ENCODE assay signal across 19 cellular contexts in genomic region chr21:45055861-45056260, GRCh38. TPM values are rescaled to one million over a fixed set of nuclear protein-coding genes. Genes with fewer than 3 reads are reported as not detected.
DNase-seq lines count a peak whose midpoint lies in the region; ATAC-seq and TF ChIP-seq lines count a peak whose summit lies in the region.
"Had no signal": no experiment of that assay in that cellular context is flagged by ENCODE, and none has a peak within 500 bp of the region (broad histone marks: within the 10 kb centered on the region; RNA-seq: fewer than 3 reads in every experiment).

No MANE protein-coding gene starts in this region.

- intact Hi-C loops in left ventricle myocardium inferior (cut with micrococcal nuclease) = no loop called here
- intact Hi-C loops in Right ventricle myocardium inferior (cut with DNase I) = no loop called here

- TF ChIP-seq CTCF in left ventricle myocardium inferior (IDR thresholded peaks at IDR 0.05; ENCODE audit: borderline replicate concordance) (no peak), thoracic aorta (IDR thresholded peaks at IDR 0.05) (no peak), brain microvascular endothelial cell (IDR thresholded peaks at IDR 0.05; ENCODE audit: low read depth, low read length, missing control alignments) (no peak)

- H3K27ac ChIP-seq in left ventricle myocardium inferior (replicated peaks) (peak overlapping the region; percentile 84), thoracic aorta (peak overlapping the region in 1 of 2 donors; percentile 34), brain microvascular endothelial cell (no peak overlapping the region)

- H3K36me3 ChIP-seq in left ventricle myocardium inferior = no peaks in the 10 kb centered on the region
- H3K36me3 ChIP-seq in thoracic aorta = no peaks in the 10 kb centered on the region
- H3K36me3 ChIP-seq in brain microvascular endothelial cell (replicated peaks) = no peaks in the 10 kb centered on the region
- H3K36me3 ChIP-seq: esophagus squamous epithelium, MG63, uterus had no signal

- H3K9me3 ChIP-seq in left ventricle myocardium inferior (replicated peaks) (no peaks in the 10 kb centered on the region), thoracic aorta (no peaks in the 10 kb centered on the region)
- H3K9me3 ChIP-seq: Caco-2, esophagus squamous epithelium, MG63, uterus had no signal

- H3K4me3 ChIP-seq in left ventricle myocardium inferior = peak overlapping the region; percentile 48
- peak overlapping the region; percentile 28 for H3K4me3 ChIP-seq in thoracic aorta
- no peak overlapping the region for H3K4me3 ChIP-seq in brain microvascular endothelial cell (ENCODE audit: low read depth, low read length)
- H3K4me3 ChIP-seq: MG63, uterus had no signal

- H3K4me1 ChIP-seq in left ventricle myocardium inferior (peaks cover 13% of the 10 kb centered on the region), thoracic aorta (ENCODE audit: control insufficient read depth in 1 of 2, low read depth in 2 of 2) (peaks cover 25 to 52% of the 10 kb centered on the region in 2 donors)
- H3K4me1 ChIP-seq: uterus had no signal

- in situ Hi-C loops in brain microvascular endothelial cell (cut with HindIII; ENCODE audit: low pct_ligation_motif_present, low sequenced_read_pairs) = no loop called here

- DNase-seq in left ventricle myocardium inferior (no peak), Right ventricle myocardium inferior (ENCODE audit: missing footprints) (no peak), SK-N-DZ (ENCODE audit: low spot score) (peak; percentile 32), inferior parietal cortex (ENCODE audit: extremely low spot score) (peak; percentile 13), thoracic aorta (ENCODE audit: low spot score) (no peak), dedifferentiated amniotic fluid mesenchymal stem cell (ENCODE audit: extremely low spot score) (no peak), HUDEP-2 (lab: John Stamatoyannopoulos, UW; ENCODE audit: unreplicated experiment in 76 of 76) (no peak), brain microvascular endothelial cell (no peak)
- DNase-seq: ACHN; activated CD4-positive, alpha-beta memory T cell treated with anti-CD3 and anti-CD28 coated beads for 36 hours; activated T-cell treated with anti-CD3 and anti-CD28 coated beads, Interleukin-2, amount 50 U/mL, for 4 hours; Caco-2; esophagus squamous epithelium; MG63; NCI-H748 treated with DMSO at 0.1 percent for 48 hours; uterus had no signal

- H3K27me3 ChIP-seq in left ventricle myocardium inferior (ENCODE audit: low read depth) (no peaks in the 10 kb centered on the region), thoracic aorta (replicated peaks; ENCODE audit: insufficient read depth) (no peaks in the 10 kb centered on the region), brain microvascular endothelial cell (replicated peaks) (no peaks in the 10 kb centered on the region)
- H3K27me3 ChIP-seq: uterus had no signal

- ATAC-seq in Right ventricle myocardium inferior = no peak
- ATAC-seq in thoracic aorta (ENCODE audit: insufficient number of reproducible peaks, low FRiP score, low read depth) = no peak
- ATAC-seq: activated naive CD4-positive, alpha-beta T cell treated with anti-CD3 and anti-CD28 coated beads, Interleukin-2, amount 50 U/mL, for 72 hours; activated T-cell treated with anti-CD3 and anti-CD28 coated beads, Interleukin-2, amount 50 U/mL, for 4 hours; HCT116; Panc1 had no signal

RNA-seq across cellular contexts. Expression of gene ADARB1, which starts 18.5 kb away (rescaled TPM):
- total RNA-seq in left ventricle myocardium inferior = 15.5 TPM
- 15.1 TPM for total RNA-seq in Right ventricle myocardium inferior
- 2.5 and 3.1 TPM in 2 replicates for polyA plus RNA-seq in SK-N-DZ (2014; cell fraction: cytosol; rRNA removed)
- 7.2 and 12.7 TPM in 2 replicates for polyA plus RNA-seq in SK-N-DZ (2014; cell fraction: nucleus; rRNA removed)
- total RNA-seq in thoracic aorta = 100 to 1,000 TPM; 124 to 201 TPM

Comparison
In these comparisons a context has a peak if more than half of its experiments do, and no peak if none do; other contexts are left out.
1. DNase-seq: peak in SK-N-DZ (single experiment) and inferior parietal cortex (single experiment); none in left ventricle myocardium inferior (single experiment), Right ventricle myocardium inferior (single experiment), thoracic aorta (single experiment), dedifferentiated amniotic fluid mesenchymal stem cell (single experiment), HUDEP-2 (0 of 76) and brain microvascular endothelial cell (single experiment).